Comparison of ENCODE assay signal across 8 cellular contexts in the genomic region with DNA sequence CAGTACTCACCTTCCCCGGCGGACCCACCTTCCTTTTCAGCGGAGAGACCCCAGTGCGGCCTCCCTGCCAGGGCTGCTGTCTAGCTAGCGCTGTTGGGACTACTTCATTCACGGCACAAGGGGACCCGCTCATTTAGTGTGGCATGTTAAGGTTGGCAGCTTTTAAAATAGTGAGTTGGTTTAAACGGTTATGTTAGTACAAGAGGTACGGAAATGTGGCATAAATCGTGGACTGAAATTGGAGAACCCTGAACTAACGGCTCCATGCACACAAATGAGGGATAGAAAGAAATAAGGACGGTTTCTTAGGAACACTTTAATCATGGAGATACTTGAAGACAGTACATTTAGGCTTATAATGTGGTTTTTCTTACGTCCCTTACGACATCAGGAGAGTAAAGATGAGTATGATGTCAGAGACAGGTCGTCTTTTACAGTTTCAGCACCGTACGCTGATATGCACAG. TPM values are rescaled to one million over a fixed set of nuclear protein-coding genes. Genes with fewer than 3 reads are reported as not detected.
DNase-seq lines count a peak whose midpoint lies in the region; ATAC-seq and TF ChIP-seq lines count a peak whose summit lies in the region.

No MANE protein-coding gene starts in this region.

- H3K27ac ChIP-seq in mesendoderm (ENCODE audit: low read depth, low read length) (peak overlapping the region; percentile 73), vagina (peak overlapping the region; percentile 92)

- H3K4me2 ChIP-seq in mesendoderm (ENCODE audit: low read length) = peak overlapping the region; percentile 75

- H2AK5ac ChIP-seq in mesendoderm (ENCODE audit: low read length) = no peak overlapping the region

- peak overlapping the region; percentile 94 for H3K56ac ChIP-seq in mesendoderm (ENCODE audit: low read length)

- TF ChIP-seq CTCF in vagina (IDR thresholded peaks at IDR 0.05) = no peak

- peak overlapping the region; percentile 65 for H3K4me3 ChIP-seq in mesendoderm (ENCODE audit: low read length)
- H3K4me3 ChIP-seq in vagina = peak overlapping the region; percentile 82 to 92

- peaks cover 48% of the 10 kb centered on the region for H3K4me1 Mint-ChIP-seq in dendritic cell treated with granulocyte-macrophage colony-stimulating factor and Interleukin-4, amounts not matched to agents 40 ng/mL and 50 ng/mL, for 4 days (ENCODE audit: low read depth)

- WGBS in mesendoderm (ENCODE audit: extremely low coverage, insufficient coverage, low lambda C conversion rate) = no CpG with 5 or more reads among the region's 17 CpGs

- H3K36me3 ChIP-seq in mesendoderm (ENCODE audit: control insufficient read depth, insufficient read depth, low read length) = no peaks in the 10 kb centered on the region
- peaks cover 0 to 10% of the 10 kb centered on the region in 2 donors for H3K36me3 ChIP-seq in vagina

- no peak overlapping the region for H2BK15ac ChIP-seq in mesendoderm (replicated peaks; ENCODE audit: low read depth)

- H3K27me3 Mint-ChIP-seq in dendritic cell treated with granulocyte-macrophage colony-stimulating factor and Interleukin-4, amounts not matched to agents 40 ng/mL and 50 ng/mL, for 4 days = no peaks in the 10 kb centered on the region

- peaks cover 7% of the 10 kb centered on the region for H3K4me1 ChIP-seq in mesendoderm (ENCODE audit: control insufficient read depth, low read depth, low read length)
- H3K4me1 ChIP-seq in vagina = peaks cover 40% of the 10 kb centered on the region

- peaks cover 38% of the 10 kb centered on the region for H3K36me3 Mint-ChIP-seq in dendritic cell treated with granulocyte-macrophage colony-stimulating factor and Interleukin-4, amounts not matched to agents 40 ng/mL and 50 ng/mL, for 4 days (ENCODE audit: low read depth)

- H3K9ac ChIP-seq in mesendoderm (ENCODE audit: low read length) = peak overlapping the region; percentile 94

- H3K9me3 Mint-ChIP-seq in dendritic cell treated with granulocyte-macrophage colony-stimulating factor and Interleukin-4, amounts not matched to agents 40 ng/mL and 50 ng/mL, for 4 days = no peaks in the 10 kb centered on the region

- H4K5ac ChIP-seq in mesendoderm (ENCODE audit: low read length) = no peak overlapping the region

- peak overlapping the region; percentile 89 for H3K4me3 Mint-ChIP-seq in dendritic cell treated with granulocyte-macrophage colony-stimulating factor and Interleukin-4, amounts not matched to agents 40 ng/mL and 50 ng/mL, for 4 days

- no peaks in the 10 kb centered on the region for H3K9me3 ChIP-seq in vagina

- peaks cover 20% of the 10 kb centered on the region for H3K79me1 ChIP-seq in mesendoderm (ENCODE audit: low read length)

- no peak overlapping the region for H3K23ac ChIP-seq in mesendoderm (ENCODE audit: low read length)

- ATAC-seq in HG02763 (IDR thresholded peaks at IDR 0.05; ENCODE audit: unreplicated experiment) = peak; percentile 14
- no peak for ATAC-seq in HG03469 (IDR thresholded peaks at IDR 0.05; ENCODE audit: unreplicated experiment)

- peaks cover 23% of the 10 kb centered on the region for H3K79me2 ChIP-seq in mesendoderm (ENCODE audit: control insufficient read depth, insufficient read depth, low read length)

- peak overlapping the region; percentile 98 for H3K27ac Mint-ChIP-seq in dendritic cell treated with granulocyte-macrophage colony-stimulating factor and Interleukin-4, amounts not matched to agents 40 ng/mL and 50 ng/mL, for 4 days

- DNase-seq in NCI-H82 (lab: John Stamatoyannopoulos, UW) (peak; percentile 71), NCI-H82 treated with DMSO at 0.1 percent for 48 hours (lab: John Stamatoyannopoulos, UW; ENCODE audit: unreplicated experiment) (no peak), RKO (ENCODE audit: low spot score) (peak; percentile 66), mesendoderm (peak; percentile 44), vagina (ENCODE audit: extremely low spot score in 2 of 2) (no peak)

- H3K27me3 ChIP-seq in mesendoderm (ENCODE audit: insufficient read depth, low read length, poor library complexity) (no peaks in the 10 kb centered on the region), vagina (no peaks in the 10 kb centered on the region)

- H2BK120ac ChIP-seq in mesendoderm (ENCODE audit: low read depth, low read length) = no peak overlapping the region

- H3K18ac ChIP-seq in mesendoderm (ENCODE audit: low read length) = no peak overlapping the region

- no peak overlapping the region for H2BK5ac ChIP-seq in mesendoderm (ENCODE audit: low read length)

- intact Hi-C loops in dendritic cell treated with granulocyte-macrophage colony-stimulating factor and Interleukin-4, amounts not matched to agents 40 ng/mL and 50 ng/mL, for 4 days (cut with micrococcal nuclease) = loop anchor here (5.0 kb wide), 2 partner anchors 234 to 914 kb away; a partner anchor contains a TSS
- intact Hi-C loops in vagina (cut with DNase I) = no loop called here

- peak overlapping the region; percentile 89 for H3K4ac ChIP-seq in mesendoderm (ENCODE audit: low read depth, low read length)

- no peak overlapping the region for H4K8ac ChIP-seq in mesendoderm (ENCODE audit: low read depth, low read length)

- TF ChIP-seq POLR2A in vagina (IDR thresholded peaks at IDR 0.05) = no peak

RNA-seq across cellular contexts. Expression of a gene that starts 0.8 kb away (rescaled TPM):
- 20.6 TPM for polyA plus RNA-seq in mesendoderm (2013, experiment 1 of 2)
- polyA plus RNA-seq in mesendoderm (2013, experiment 2 of 2) = 21.0 TPM
- total RNA-seq in vagina = 12.5 TPM

RNA-seq across cellular contexts. Expression of a gene that starts 0.8 kb away (rescaled TPM):
- polyA plus RNA-seq in mesendoderm (2013, experiment 1 of 2) = 28.0 TPM
- polyA plus RNA-seq in mesendoderm (2013, experiment 2 of 2) = 26.6 TPM
- total RNA-seq in vagina = 24.1 TPM

Comparison
In these comparisons a context has a peak if more than half of its experiments do, and no peak if none do; other contexts are left out.
1. DNase-seq: peak in NCI-H82 (single experiment), RKO (single experiment) and mesendoderm (single experiment); none in NCI-H82 treated with DMSO at 0.1 percent for 48 hours (single experiment) and vagina (0 of 2).